In the genomic region with DNA sequence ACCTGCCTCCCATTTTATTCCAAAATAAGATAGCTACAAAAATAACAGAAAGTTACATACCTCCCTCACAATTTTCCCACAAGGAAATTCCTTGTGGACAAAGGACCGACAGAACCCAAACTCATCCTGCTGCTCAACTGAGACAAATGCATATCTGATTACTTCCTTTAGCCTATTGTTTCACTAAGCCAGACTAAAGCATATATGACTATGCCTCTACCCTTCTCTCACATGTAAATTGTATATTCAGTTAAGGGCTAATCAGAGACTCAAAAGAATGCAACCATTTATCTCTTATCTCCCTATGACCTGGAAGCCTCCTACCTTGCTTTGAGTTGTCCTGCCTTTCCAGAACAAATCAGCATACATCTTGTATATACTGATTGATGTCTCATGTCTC, we compare ENCODE assay signal across 7 cellular contexts.
"Had no signal": no experiment of that assay in that cellular context is flagged by ENCODE, and none has a peak within 500 bp of the region (broad histone marks: within the 10 kb centered on the region; RNA-seq: fewer than 3 reads in every experiment).

No MANE protein-coding gene starts in this region.

- H2AFZ ChIP-seq: GM23248 had no signal

- H3K36me3 ChIP-seq: HAP-1 had no signal

- DNase-seq: GM23248, HFFc6, IMR-90 had no signal

- H3K9me3 ChIP-seq: HAP-1 had no signal

- H3K4me3 Mint-ChIP-seq: HFFc6 had no signal

- H3K9ac ChIP-seq: GM23248 had no signal

- H3K4me1 ChIP-seq: HAP-1 had no signal

- ATAC-seq: HCT116, K562 had no signal

- H3K27ac ChIP-seq: GM23248, HL-60 had no signal

- H3K27ac Mint-ChIP-seq: HFFc6 had no signal

- H3K4me3 ChIP-seq: GM23248, HAP-1, K562 had no signal
